ENCODE assay signal across 9 cellular contexts in genomic region chr19:7705387-7706187, GRCh38. TPM values are rescaled to one million over a fixed set of nuclear protein-coding genes. Genes with fewer than 3 reads are reported as not detected.
DNase-seq lines count a peak whose midpoint lies in the region; ATAC-seq, FAIRE-seq and TF ChIP-seq lines count a peak whose summit lies in the region.
"Had no signal": no experiment of that assay in that cellular context is flagged by ENCODE, and none has a peak within 500 bp of the region (broad histone marks: within the 10 kb centered on the region; RNA-seq: fewer than 3 reads in every experiment).

No MANE protein-coding gene starts in this region.

- ATAC-seq in CD4-positive, alpha-beta T cell (ENCODE audit: poor library complexity), result peak; percentile 95
- ATAC-seq in HG02852 (IDR thresholded peaks at IDR 0.05; ENCODE audit: unreplicated experiment), result peak; percentile 55
- ATAC-seq in activated B cell treated with CpG ODN at 0.5 μM for 24 hours (ENCODE audit: low read depth), result peak; percentile 38
- no peak for ATAC-seq in GM19328 (IDR thresholded peaks at IDR 0.05; ENCODE audit: unreplicated experiment)

- no peaks in the 10 kb centered on the region for H3K36me3 ChIP-seq in kidney (ENCODE audit: control insufficient read depth in 1 of 2, insufficient read depth in 2 of 2, low read length in 2 of 2)
- H3K36me3 ChIP-seq: SJSA1 had no signal

- no peaks in the 10 kb centered on the region for H3K4me1 ChIP-seq in kidney (ENCODE audit: control insufficient read depth in 1 of 2, insufficient read depth in 1 of 2, low read depth in 1 of 2, low read length in 2 of 2)
- H3K4me1 ChIP-seq: SJSA1 had no signal

- POLR2A ChIA-PET in CD4-positive, alpha-beta T cell (lab: Charles Lee), result interaction anchor here (0.5 to 3.1 kb wide), 9 partner anchors 9 to 808 kb away, joined by 3 to 29 read pairs (median 4); partner anchors contain the start of genes PET100, TRAPPC5, XAB2 and ZNF414
- POLR2A ChIA-PET in activated B cell treated with CpG ODN at 0.5 μM for 24 hours (lab: Charles Lee), result interaction anchor here (0.7 to 2.7 kb wide), 18 partner anchors 9 to 490 kb away, joined by 3 to 40 read pairs (median 4); partner anchors contain the start of genes CD209 and TRAPPC5

- H3K27ac ChIP-seq in CD4-positive, alpha-beta T cell (ENCODE audit: low read depth, low read length), result peak overlapping the region; percentile 83
- H3K27ac ChIP-seq in kidney (ENCODE audit: low read depth in 2 of 2, low read length in 2 of 2), result no peak overlapping the region
- H3K27ac ChIP-seq: SJSA1 had no signal

- CTCF ChIA-PET in CD4-positive, alpha-beta T cell (lab: Charles Lee), result interaction anchor here (1.3 kb wide), 1 partner anchor 25 kb away, joined by 7 read pairs; the partner anchor contains the start of gene TRAPPC5
- CTCF ChIA-PET in activated B cell treated with CpG ODN at 0.5 μM for 24 hours (lab: Charles Lee), result interaction anchor here (1.0 to 2.8 kb wide), 4 partner anchors 11 to 95 kb away, joined by 3 to 10 read pairs (median 6); partner anchors contain the start of gene TRAPPC5

- H3K9me3 Mint-ChIP-seq in CD4-positive, alpha-beta T cell, result no peaks in the 10 kb centered on the region
- no peaks in the 10 kb centered on the region for H3K9me3 Mint-ChIP-seq in activated B cell treated with CpG ODN at 0.5 μM for 24 hours

- no peaks in the 10 kb centered on the region for H3K27me3 ChIP-seq in CD4-positive, alpha-beta T cell (ENCODE audit: control insufficient read depth, insufficient read depth, low read length)

- intact Hi-C loops in CD4-positive, alpha-beta T cell (cut with DNase I, micrococcal nuclease), result loop anchor here in 1 of 2 experiments (2.0 kb wide), 1 partner anchor 13 kb away; no protein-coding TSS in a partner anchor
- intact Hi-C loops in activated B cell treated with CpG ODN at 0.5 μM for 24 hours (cut with micrococcal nuclease) (loop anchor here (1.0 to 2.0 kb wide), 3 partner anchors 9 to 38 kb away; no protein-coding TSS in a partner anchor), kidney (cut with DNase I) (no loop called here)

- FAIRE-seq in kidney (lab: Jason Lieb, UNC), result no peak

- peaks cover 45% of the 10 kb centered on the region for H3K4me1 Mint-ChIP-seq in CD4-positive, alpha-beta T cell (ENCODE audit: low read depth)
- H3K4me1 Mint-ChIP-seq in activated B cell treated with CpG ODN at 0.5 μM for 24 hours, result peaks cover 96% of the 10 kb centered on the region

- DNase-seq in CD4-positive, alpha-beta T cell, result peak; percentile 56 to 77 (median 65)
- peak; percentile 78 for DNase-seq in activated B cell treated with CpG ODN at 0.5 μM for 24 hours
- DNase-seq in effector CD4-positive, alpha-beta T cell, result peak; percentile 60
- peak; percentile 82 for DNase-seq in stimulated activated CD4-positive, alpha-beta T cell treated with anti-CD3 and anti-CD28 coated beads, Interleukin-4, amount 100 ng/mL, for 24 hours
- DNase-seq in GM03348 (ENCODE audit: low spot score), result no peak
- no peak for DNase-seq in kidney

- H3K4me3 Mint-ChIP-seq in CD4-positive, alpha-beta T cell, result peak overlapping the region; percentile 78
- H3K4me3 Mint-ChIP-seq in activated B cell treated with CpG ODN at 0.5 μM for 24 hours, result peak overlapping the region; percentile 78

- no peak overlapping the region for H3K4me3 ChIP-seq in kidney (ENCODE audit: low read length in 2 of 2)
- H3K4me3 ChIP-seq: SJSA1 had no signal

- H3K36me3 Mint-ChIP-seq in CD4-positive, alpha-beta T cell (ENCODE audit: low read depth), result no peaks in the 10 kb centered on the region
- H3K36me3 Mint-ChIP-seq in activated B cell treated with CpG ODN at 0.5 μM for 24 hours (ENCODE audit: low read depth), result no peaks in the 10 kb centered on the region

- no peak for TF ChIP-seq CTCF in CD4-positive, alpha-beta T cell (IDR thresholded peaks at IDR 0.05)
- no peak for TF ChIP-seq CTCF in activated B cell treated with CpG ODN at 0.5 μM for 24 hours (IDR thresholded peaks at IDR 0.05)
- no peak for TF ChIP-seq CTCF in kidney (IDR thresholded peaks at IDR 0.05; ENCODE audit: borderline replicate concordance, extremely low read depth, insufficient read depth)

- H3K27me3 Mint-ChIP-seq in CD4-positive, alpha-beta T cell, result no peaks in the 10 kb centered on the region
- H3K27me3 Mint-ChIP-seq in activated B cell treated with CpG ODN at 0.5 μM for 24 hours, result no peaks in the 10 kb centered on the region

- H3K27ac Mint-ChIP-seq in CD4-positive, alpha-beta T cell, result peak overlapping the region; percentile 97
- peak overlapping the region; percentile 97 for H3K27ac Mint-ChIP-seq in activated B cell treated with CpG ODN at 0.5 μM for 24 hours

- no peaks in the 10 kb centered on the region for H3K9me3 ChIP-seq in CD4-positive, alpha-beta T cell (ENCODE audit: control insufficient read depth, low read length)
- H3K9me3 ChIP-seq in kidney (ENCODE audit: control insufficient read depth in 1 of 2, low read length in 2 of 2), result no peaks in the 10 kb centered on the region
- H3K9me3 ChIP-seq: SJSA1 had no signal

- no peak overlapping the region for H3K9ac ChIP-seq in kidney (ENCODE audit: low read length in 2 of 2)

RNA-seq across cellular contexts. Expression of gene FCER2, which starts 3.7 kb away (rescaled TPM):
- total RNA-seq in CD4-positive, alpha-beta T cell, result not detected
- total RNA-seq in activated B cell treated with CpG ODN at 0.5 μM for 24 hours (191 and 193 TPM in 2 replicates), kidney (1.0 TPM)
- not detected for polyA plus RNA-seq in kidney (ENCODE audit: insufficient read depth, low read depth, low replicate concordance)
- total RNA-seq: SJSA1 had no signal

RNA-seq across cellular contexts. Expression of gene TRAPPC5, which starts 25.0 kb away (rescaled TPM):
- total RNA-seq in CD4-positive, alpha-beta T cell, result 10 to 100 TPM; 41.3 to 43.4 TPM
- total RNA-seq in activated B cell treated with CpG ODN at 0.5 μM for 24 hours (110 and 123 TPM in 2 replicates), kidney (82.6 TPM)
- polyA plus RNA-seq in kidney (ENCODE audit: insufficient read depth, low read depth, low replicate concordance), result 222 TPM

RNA-seq across cellular contexts. Expression of gene CLEC4G, which starts 26.3 kb away (rescaled TPM):
- not detected for total RNA-seq in CD4-positive, alpha-beta T cell
- 0.55 and 0.78 TPM in 2 replicates for total RNA-seq in activated B cell treated with CpG ODN at 0.5 μM for 24 hours
- 0.72 TPM for total RNA-seq in kidney
- polyA plus RNA-seq in kidney (ENCODE audit: insufficient read depth, low read depth, low replicate concordance), result 1.1 TPM
- total RNA-seq: SJSA1 had no signal

RNA-seq across cellular contexts. Expression of gene MCEMP1, which starts 28.7 kb away (rescaled TPM):
- under 1 TPM in 1 of 2 experiments, not detected in 1; 0.38 TPM for total RNA-seq in CD4-positive, alpha-beta T cell
- not detected in 2 replicates for total RNA-seq in activated B cell treated with CpG ODN at 0.5 μM for 24 hours
- 0.38 TPM for total RNA-seq in kidney
- 0.28 TPM for polyA plus RNA-seq in kidney (ENCODE audit: insufficient read depth, low read depth, low replicate concordance)
- total RNA-seq: SJSA1 had no signal

RNA-seq across cellular contexts. Expression of gene RETN, which starts 36.7 kb away (rescaled TPM):
- not detected for total RNA-seq in CD4-positive, alpha-beta T cell
- total RNA-seq in activated B cell treated with CpG ODN at 0.5 μM for 24 hours (not detected in 2 replicates), kidney (1.1 TPM)
- polyA plus RNA-seq in kidney (ENCODE audit: insufficient read depth, low read depth, low replicate concordance), result not detected
- total RNA-seq: SJSA1 had no signal

Comparison
In these comparisons a context has a peak if more than half of its experiments do, and no peak if none do; other contexts are left out.
1. DNase-seq: peak in CD4-positive, alpha-beta T cell (10 of 10), activated B cell treated with CpG ODN at 0.5 μM for 24 hours (single experiment), effector CD4-positive, alpha-beta T cell (single experiment) and stimulated activated CD4-positive, alpha-beta T cell treated with anti-CD3 and anti-CD28 coated beads, Interleukin-4, amount 100 ng/mL, for 24 hours (single experiment); none in GM03348 (single experiment) and kidney (single experiment).
2. RNA of gene FCER2, which starts 3.7 kb away (total RNA-seq): 191 to 193 TPM in activated B cell treated with CpG ODN at 0.5 μM for 24 hours; 1.0 TPM in kidney (single experiment) and not detected in CD4-positive, alpha-beta T cell; every median in the first group is over 10 times any median in the second.